ENCODE assay signal across 19 cellular contexts in genomic region chr21:34345892-34346291, GRCh38. TPM values are rescaled to one million over a fixed set of nuclear protein-coding genes. Genes with fewer than 3 reads are reported as not detected.
A peak's percentile ranks its signal among the peaks of the same experiment; 100 is the strongest.
DNase-seq lines count a peak whose midpoint lies in the region; ATAC-seq and TF ChIP-seq lines count a peak whose summit lies in the region.
"Had no signal": no experiment of that assay in that cellular context is flagged by ENCODE, and none has a peak within 500 bp of the region (broad histone marks: within the 10 kb centered on the region; RNA-seq: fewer than 3 reads in every experiment).

No MANE protein-coding gene starts in this region.

- no peaks in the 10 kb centered on the region for H3K36me3 Mint-ChIP-seq in activated T-helper 17 cell treated with anti-CD3 and anti-CD28 coated beads, Interleukin-2, amount 50 U/mL, for 72 hours (ENCODE audit: low read depth)
- H3K36me3 Mint-ChIP-seq: CD14-positive monocyte had no signal

- H3K9me3 ChIP-seq in SJSA1 (replicated peaks), result no peaks in the 10 kb centered on the region
- H3K9me3 ChIP-seq in tibial artery, result no peaks in the 10 kb centered on the region
- H3K9me3 ChIP-seq: pancreas, SK-N-SH had no signal

- DNase-seq in SJSA1 (ENCODE audit: low read depth in 1 of 2, low spot score in 2 of 2), result peak; percentile 55 to 76
- DNase-seq in fibroblast of gingiva (ENCODE audit: low read depth), result peak; percentile 54
- peak; percentile 1 for DNase-seq in midbrain (lab: John Stamatoyannopoulos, UW)
- peak in 1 of 2 donors; percentile 28 for DNase-seq in tibial artery
- no peak for DNase-seq in cortex of kidney (lab: John Stamatoyannopoulos, UW)
- no peak for DNase-seq in DMS79 (lab: John Stamatoyannopoulos, UW)
- DNase-seq: activated naive CD4-positive, alpha-beta T cell treated with anti-CD3 and anti-CD28 coated beads for 36 hours; DMS79 treated with DMSO at 0.1 percent for 48 hours; MV-4-11; pancreas; SK-N-SH had no signal

- H3K4me3 ChIP-seq in SJSA1, result no peak overlapping the region
- H3K4me3 ChIP-seq in tibial artery, result no peak overlapping the region
- H3K4me3 ChIP-seq: pancreas had no signal

- no peaks in the 10 kb centered on the region for H3K27me3 ChIP-seq in SJSA1 (replicated peaks)
- H3K27me3 ChIP-seq in tibial artery, result no peaks in the 10 kb centered on the region
- H3K27me3 ChIP-seq: pancreas had no signal

- no peaks in the 10 kb centered on the region for H3K36me3 ChIP-seq in SJSA1
- H3K36me3 ChIP-seq in tibial artery, result no peaks in the 10 kb centered on the region
- H3K36me3 ChIP-seq: pancreas had no signal

- H3K4me1 Mint-ChIP-seq in activated T-helper 17 cell treated with anti-CD3 and anti-CD28 coated beads, Interleukin-2, amount 50 U/mL, for 72 hours, result no peaks in the 10 kb centered on the region

- no peaks in the 10 kb centered on the region for H3K9me3 Mint-ChIP-seq in activated T-helper 17 cell treated with anti-CD3 and anti-CD28 coated beads, Interleukin-2, amount 50 U/mL, for 72 hours
- H3K9me3 Mint-ChIP-seq: activated naive CD4-positive, alpha-beta T cell treated with anti-CD3 and anti-CD28 coated beads for 36 hours; CD14-positive monocyte; central memory CD8-positive, alpha-beta T cell had no signal

- H3K27ac Mint-ChIP-seq in activated T-helper 17 cell treated with anti-CD3 and anti-CD28 coated beads, Interleukin-2, amount 50 U/mL, for 72 hours, result no peak overlapping the region
- H3K27ac Mint-ChIP-seq: activated naive CD4-positive, alpha-beta T cell treated with anti-CD3 and anti-CD28 coated beads for 36 hours; CD14-positive monocyte; mesothelial cell of epicardium had no signal

- H3K27ac ChIP-seq in SJSA1 (peak overlapping the region; percentile 56), tibial artery (peak overlapping the region; percentile 77 to 83)
- H3K27ac ChIP-seq: pancreas had no signal

- H3K4me1 ChIP-seq in SJSA1 (replicated peaks) (peaks cover 34% of the 10 kb centered on the region), tibial artery (peaks cover 0 to 46% (median 33%) of the 10 kb centered on the region in 4 donors)
- H3K4me1 ChIP-seq: pancreas had no signal

- no peak for ATAC-seq in activated T-helper 17 cell treated with anti-CD3 and anti-CD28 coated beads, Interleukin-2, amount 50 U/mL, for 72 hours (replicated peaks)
- no peak for ATAC-seq in GM18858 (IDR thresholded peaks at IDR 0.05; ENCODE audit: unreplicated experiment)
- ATAC-seq: esophagus mucosa, pancreas had no signal

- peaks cover 3% of the 10 kb centered on the region for H3K27me3 Mint-ChIP-seq in activated T-helper 17 cell treated with anti-CD3 and anti-CD28 coated beads, Interleukin-2, amount 50 U/mL, for 72 hours
- H3K27me3 Mint-ChIP-seq: central memory CD8-positive, alpha-beta T cell had no signal

- no peak overlapping the region for H3K4me3 Mint-ChIP-seq in activated T-helper 17 cell treated with anti-CD3 and anti-CD28 coated beads, Interleukin-2, amount 50 U/mL, for 72 hours
- H3K4me3 Mint-ChIP-seq: activated naive CD4-positive, alpha-beta T cell treated with anti-CD3 and anti-CD28 coated beads for 36 hours; CD14-positive monocyte; central memory CD8-positive, alpha-beta T cell; mesothelial cell of epicardium had no signal

- TF ChIP-seq CTCF in tibial artery (IDR thresholded peaks at IDR 0.05), result no peak

- intact Hi-C loops in tibial artery (cut with DNase I; ENCODE audit: low total_unique reads), result loop anchor here (5.0 kb wide), 2 partner anchors 219 to 274 kb away; partner anchors contain the start of genes MRPS6 and SLC5A3

RNA-seq across cellular contexts. Expression of gene KCNE2, which starts 17.9 kb away (rescaled TPM):
- not detected in 2 replicates for total RNA-seq in SJSA1 (2014; rRNA removed; shearing (Covaris generic))
- total RNA-seq in activated T-helper 17 cell treated with anti-CD3 and anti-CD28 coated beads, Interleukin-2, amount 50 U/mL, for 72 hours, result not detected
- total RNA-seq: activated CD8-positive, alpha-beta memory T cell treated with anti-CD3 and anti-CD28 coated beads for 36 hours; activated naive CD4-positive, alpha-beta T cell treated with anti-CD3 and anti-CD28 coated beads for 36 hours; esophagus mucosa; pancreas; ureter had no signal

RNA-seq across cellular contexts. Expression of gene SMIM11, which starts 29.4 kb away (rescaled TPM):
- total RNA-seq in SJSA1 (2014; rRNA removed; shearing (Covaris generic)), result 2.0 and 7.8 TPM in 2 replicates
- 10 to 100 TPM in 1 of 2 donors, 1 to 10 TPM in 1; 4.4 to 20.0 TPM for total RNA-seq in activated T-helper 17 cell treated with anti-CD3 and anti-CD28 coated beads, Interleukin-2, amount 50 U/mL, for 72 hours

Comparison
In these comparisons a context has a peak if more than half of its experiments do, and no peak if none do; other contexts are left out.
1. DNase-seq: peak in SJSA1 (2 of 2), fibroblast of gingiva (single experiment) and midbrain (single experiment); none in cortex of kidney (single experiment) and DMS79 (single experiment).